Comparison of ENCODE assay signal across 13 cellular contexts in genomic region chr3:16476636-16477035, GRCh38. TPM values are rescaled to one million over a fixed set of nuclear protein-coding genes. Genes with fewer than 3 reads are reported as not detected.
A peak's percentile ranks its signal among the peaks of the same experiment; 100 is the strongest.
DNase-seq lines count a peak whose midpoint lies in the region; ATAC-seq, FAIRE-seq and TF ChIP-seq lines count a peak whose summit lies in the region.
"Had no signal": no experiment of that assay in that cellular context is flagged by ENCODE, and none has a peak within 500 bp of the region (broad histone marks: within the 10 kb centered on the region; RNA-seq: fewer than 3 reads in every experiment).

No MANE protein-coding gene starts in this region.

- H3K4me3 ChIP-seq in A549 = no peak overlapping the region
- no peak overlapping the region for H3K4me3 ChIP-seq in fibroblast of lung (replicated peaks in 1 of 4; ENCODE audit: control extremely low read depth in 1 of 4, insufficient read depth in 1 of 4, low read depth in 3 of 4, low read length in 4 of 4)
- H3K4me3 ChIP-seq: colonic mucosa, thyroid gland had no signal

- TF ChIP-seq EP300 in A549 (IDR thresholded peaks at IDR 0.05) = peak in 1 of 2 experiments; percentile 45; a peak in 1 of 5 replicates

- H3K4me1 Mint-ChIP-seq in endothelial cell (ENCODE audit: unreplicated experiment) = peaks cover 17% of the 10 kb centered on the region

- peak overlapping the region in 1 of 2 experiments; percentile 52; a peak in 3 of 6 replicates for H3K27ac ChIP-seq in A549
- H3K27ac ChIP-seq in fibroblast of lung (ENCODE audit: insufficient read depth, low read length) = peak overlapping the region; percentile 55
- H3K27ac ChIP-seq: colonic mucosa had no signal

- H3K79me2 ChIP-seq in fibroblast of lung (ENCODE audit: control insufficient read depth, insufficient read depth, low read length) = no peaks in the 10 kb centered on the region

- H3K4me2 ChIP-seq in A549 (peak overlapping the region; percentile 41; the same call in 2 of the 3 replicates), fibroblast of lung (ENCODE audit: extremely low read depth, insufficient read depth, low read length) (peak overlapping the region; percentile 15)

- WGBS in A549 (ENCODE audit: missing lambda C conversion rate) = 49% methylated on average over 5 of the region's 5 CpGs

- no peak overlapping the region for H3K9ac ChIP-seq in fibroblast of lung (ENCODE audit: insufficient read depth, low read length)

- H3K27me3 Mint-ChIP-seq in endothelial cell (ENCODE audit: unreplicated experiment) = no peaks in the 10 kb centered on the region

- no peak for TF ChIP-seq RAD21 in A549 (conservative IDR thresholded peaks at IDR 0.05 in 1 of 2, IDR thresholded peaks at IDR 0.05 in 1 of 2)

- ATAC-seq in A549 = no peak
- ATAC-seq in GM18909 (IDR thresholded peaks at IDR 0.05; ENCODE audit: poor library complexity, unreplicated experiment) = peak; percentile 49

- no peaks in the 10 kb centered on the region for H4K20me1 ChIP-seq in fibroblast of lung (ENCODE audit: control insufficient read depth, extremely low read depth, insufficient read depth, low read length)

- H3K9me3 ChIP-seq in A549 = no peaks in the 10 kb centered on the region
- no peaks in the 10 kb centered on the region for H3K9me3 ChIP-seq in fibroblast of lung (ENCODE audit: control insufficient read depth, insufficient read depth, low read depth, low read length)
- H3K9me3 ChIP-seq: colonic mucosa, thyroid gland had no signal

- no peak for TF ChIP-seq POLR2A in A549 (IDR thresholded peaks at IDR 0.05; ENCODE audit: low read length)

- intact Hi-C loops in posterior vena cava (cut with DNase I) = loop anchor here in 1 of 2 donors (5.0 kb wide), 1 partner anchor 36 kb away; the partner anchor contains the start of gene RFTN1

- no peaks in the 10 kb centered on the region for H3K27me3 ChIP-seq in fibroblast of lung (ENCODE audit: control insufficient read depth, insufficient read depth, low read length)
- H3K27me3 ChIP-seq: colonic mucosa, thyroid gland had no signal

- no peak overlapping the region for H3K27ac Mint-ChIP-seq in endothelial cell (ENCODE audit: unreplicated experiment)

- H3K9me3 Mint-ChIP-seq in endothelial cell (ENCODE audit: unreplicated experiment) = no peaks in the 10 kb centered on the region
- H3K9me3 Mint-ChIP-seq: neural crest cell had no signal

- DNase-seq in A549 (ENCODE audit: low read depth in 1 of 2, low spot score in 1 of 2) (no peak), NCI-H69 (lab: John Stamatoyannopoulos, UW) (peak; percentile 61), fibroblast of lung (ENCODE audit: low read depth in 2 of 2) (peak; percentile 97 to 98), posterior vena cava (ENCODE audit: low spot score) (no peak), DMS 273 treated with DMSO at 0.1 percent for 48 hours (lab: John Stamatoyannopoulos, UW) (no peak), endothelial cell (ENCODE audit: low spot score) (no peak)
- DNase-seq in effector CD8-positive, alpha-beta T cell (lab: John Stamatoyannopoulos, UW) = no peak
- DNase-seq: colonic mucosa, SHP77, thyroid gland had no signal

- POLR2A ChIA-PET in A549 (lab: Yijun Ruan, JAX) = no interaction called here

- H3K4me3 Mint-ChIP-seq in endothelial cell (ENCODE audit: unreplicated experiment) = no peak overlapping the region
- H3K4me3 Mint-ChIP-seq: neural crest cell had no signal

- H3K4me1 ChIP-seq in A549 (peaks cover 35% of the 10 kb centered on the region), fibroblast of lung (ENCODE audit: control insufficient read depth, extremely low read depth, insufficient read depth, low read length) (peaks cover 18% of the 10 kb centered on the region)
- H3K4me1 ChIP-seq: colonic mucosa had no signal

- H2AFZ ChIP-seq in fibroblast of lung (ENCODE audit: low read length) = no peak overlapping the region

- TF ChIP-seq CTCF in A549 (IDR thresholded peaks at IDR 0.05) (no peak), fibroblast of lung (conservative IDR thresholded peaks at IDR 0.05 in 1 of 2, IDR thresholded peaks at IDR 0.05 in 1 of 2; ENCODE audit: low read depth in 1 of 2, low read length in 2 of 2) (no peak), endothelial cell (IDR thresholded peaks at IDR 0.05; ENCODE audit: unreplicated experiment) (no peak)

- CTCF ChIA-PET in A549 (lab: Yijun Ruan, JAX) = interaction anchor here (1.0 to 1.7 kb wide), 3 partner anchors 30 to 187 kb away, joined by 3 to 4 read pairs (median 3); no protein-coding TSS in a partner anchor

- no peak for FAIRE-seq in A549 (lab: Jason Lieb, UNC)
- FAIRE-seq: G401.6 had no signal

- peaks cover 30% of the 10 kb centered on the region for H3K36me3 Mint-ChIP-seq in endothelial cell (ENCODE audit: low read depth, unreplicated experiment)

- H3K36me3 ChIP-seq in fibroblast of lung (ENCODE audit: control insufficient read depth, insufficient read depth, low read length) = no peaks in the 10 kb centered on the region
- H3K36me3 ChIP-seq: colonic mucosa, thyroid gland had no signal

TF ChIP-seq in A549, 52 proteins besides CTCF, POLR2A, EP300 and RAD21:
- TF ChIP-seq JUN (IDR thresholded peaks at IDR 0.05) (0 out of 5 replicates have a peak, but pooled peaks of 1 of the 2 experiments have one; percentile 21), BCL3 (IDR thresholded peaks at IDR 0.05) (no peak)

RNA-seq across cellular contexts. Expression of gene RFTN1, which starts 36.9 kb away (rescaled TPM):
- polyA plus RNA-seq in A549 (2011; rRNA removed) = 1.6 and 1.8 TPM in 2 replicates
- polyA plus RNA-seq in A549 (2012; cell fraction: cytosol; rRNA removed) = 0.63 and 1.1 TPM in 2 replicates
- 1.4 and 1.6 TPM in 2 replicates for polyA plus RNA-seq in A549 (2012; cell fraction: nucleus; rRNA removed)
- polyA plus RNA-seq in A549 (2017; fragmentation: RNase III; extraction: RNeasy Plus Mini Kit Qiagen cat#74134 plus additional on column Dnase treatment) = 3.7 to 4.7 TPM (median 4.5 TPM) in 3 replicates
- 1.7 and 2.1 TPM in 2 replicates for polyA minus RNA-seq in A549 (2011; rRNA and poly(A)+ RNA removed)
- total RNA-seq in fibroblast of lung = 26.7 and 35.5 TPM in 2 replicates
- polyA plus RNA-seq in fibroblast of lung = 35.1 and 36.2 TPM in 2 replicates
- polyA plus RNA-seq in fibroblast of lung (2012) = 35.3 and 39.4 TPM in 2 replicates
- polyA minus RNA-seq in fibroblast of lung (ENCODE audit: low replicate concordance) = 59.6 and 67.6 TPM in 2 replicates
- total RNA-seq in posterior vena cava = 100 to 1,000 TPM in 1 of 2 donors, 10 to 100 TPM in 1; 72.2 to 102 TPM
- total RNA-seq in endothelial cell (ENCODE audit: unreplicated experiment) = 41.8 TPM

Comparison
In these comparisons a context has a peak if more than half of its experiments do, and no peak if none do; other contexts are left out.
1. DNase-seq: peak in NCI-H69 (single experiment) and fibroblast of lung (2 of 2); none in A549 (0 of 2), posterior vena cava (single experiment), effector CD8-positive, alpha-beta T cell (single experiment), DMS 273 treated with DMSO at 0.1 percent for 48 hours (single experiment) and endothelial cell (single experiment).